Comparison of ENCODE assay signal across 8 cellular contexts in genomic region chrX:15737957-15738685, GRCh38. TPM values are rescaled to one million over a fixed set of nuclear protein-coding genes. Genes with fewer than 3 reads are reported as not detected.
DNase-seq lines count a peak whose midpoint lies in the region; ATAC-seq and TF ChIP-seq lines count a peak whose summit lies in the region.

CA5B (plus strand) TSS chrX:15738270; CDS start chrX:15750024, 11,754 bp downstream.

- peak within 1 kb of the TSS; percentile 65 for H3K4me2 ChIP-seq in SK-N-SH

- H3K9me3 ChIP-seq in CD8-positive, alpha-beta memory T cell (ENCODE audit: low read length), result no peaks in the 10 kb centered on the region
- no peaks in the 10 kb centered on the region for H3K9me3 ChIP-seq in HUES48 (ENCODE audit: control insufficient read depth, insufficient read depth, low read length)
- no peaks in the 10 kb centered on the region for H3K9me3 ChIP-seq in SK-N-SH
- no peaks in the 10 kb centered on the region for H3K9me3 ChIP-seq in transverse colon

- no peaks in the 10 kb centered on the region for H3K79me2 ChIP-seq in SK-N-SH (ENCODE audit: insufficient read depth)

- TF ChIP-seq CTCF in SK-N-SH (IDR thresholded peaks at IDR 0.05) (no peak), transverse colon (IDR thresholded peaks at IDR 0.05) (no peak)

- H2AFZ ChIP-seq in SK-N-SH (ENCODE audit: low read depth), result peak within 1 kb of the TSS; percentile 67; the same call in 1 of the 2 replicates

- H3K27ac Mint-ChIP-seq in CD8-positive, alpha-beta memory T cell, result peak within 1 kb of the TSS; percentile 84 to 97 (median 95)
- H3K27ac Mint-ChIP-seq in activated naive CD8-positive, alpha-beta T cell treated with anti-CD3 and anti-CD28 coated beads, Interleukin-2, amount 10 ng/mL, durations not matched to agents 7 days and 5 days, result peak within 1 kb of the TSS; percentile 77

- CTCF ChIA-PET in CD8-positive, alpha-beta memory T cell (lab: Charles Lee), result interaction anchor here (0.6 to 3.6 kb wide), 6 partner anchors 12 to 404 kb away, joined by 3 to 31 read pairs (median 6); partner anchors contain the start of gene ZRSR2
- CTCF ChIA-PET in SK-N-SH (lab: Yijun Ruan, JAX), result interaction anchor here (1.1 to 1.3 kb wide), 2 partner anchors 32 to 78 kb away, joined by 4 to 5 read pairs; no protein-coding TSS in a partner anchor

- TF ChIP-seq EP300 in SK-N-SH (IDR thresholded peaks at IDR 0.05; ENCODE audit: borderline replicate concordance in 1 of 2, low read depth in 1 of 2, low read length in 1 of 2), result no peak
- no peak for TF ChIP-seq EP300 in transverse colon (IDR thresholded peaks at IDR 0.05; ENCODE audit: low read depth)

- no peak for TF ChIP-seq RAD21 in SK-N-SH (IDR thresholded peaks at IDR 0.05; ENCODE audit: low read length)

- POLR2A ChIA-PET in CD8-positive, alpha-beta memory T cell (lab: Charles Lee), result interaction anchor here (0.7 to 3.7 kb wide), 9 partner anchors 12 to 117 kb away, joined by 3 to 62 read pairs (median 5); partner anchors contain the start of genes AP1S2 and ZRSR2
- POLR2A ChIA-PET in SK-N-SH (lab: Yijun Ruan, JAX), result interaction anchor here (1.2 kb wide), 1 partner anchor 981 kb away, joined by 4 read pairs; no protein-coding TSS in a partner anchor
- POLR2A ChIA-PET in activated naive CD8-positive, alpha-beta T cell treated with anti-CD3 and anti-CD28 coated beads, Interleukin-2, amount 10 ng/mL, durations not matched to agents 7 days and 5 days (lab: Charles Lee), result interaction anchor here (0.5 to 2.9 kb wide), 10 partner anchors 12 to 981 kb away, joined by 3 to 48 read pairs (median 4); partner anchors contain the start of genes AP1S2, SYAP1 and ZRSR2

- peaks cover 12 to 23% (median 21%) of the 10 kb centered on the region in 3 donors for H3K36me3 Mint-ChIP-seq in CD8-positive, alpha-beta memory T cell
- peaks cover 8% of the 10 kb centered on the region for H3K36me3 Mint-ChIP-seq in activated naive CD8-positive, alpha-beta T cell treated with anti-CD3 and anti-CD28 coated beads, Interleukin-2, amount 10 ng/mL, durations not matched to agents 7 days and 5 days

- no peaks in the 10 kb centered on the region for H3K27me3 ChIP-seq in CD8-positive, alpha-beta memory T cell (ENCODE audit: insufficient read depth, low read length, poor library complexity, severe bottlenecking)
- H3K27me3 ChIP-seq in HUES48 (ENCODE audit: control insufficient read depth, insufficient read depth, low read length), result peaks cover 19% of the 10 kb centered on the region
- no peaks in the 10 kb centered on the region for H3K27me3 ChIP-seq in SK-N-SH (ENCODE audit: insufficient read depth)
- no peaks in the 10 kb centered on the region for H3K27me3 ChIP-seq in transverse colon

- H3K4me3 Mint-ChIP-seq in CD8-positive, alpha-beta memory T cell, result peak within 1 kb of the TSS; percentile 93 to 99 (median 98)
- H3K4me3 Mint-ChIP-seq in activated naive CD8-positive, alpha-beta T cell treated with anti-CD3 and anti-CD28 coated beads, Interleukin-2, amount 10 ng/mL, durations not matched to agents 7 days and 5 days, result peak within 1 kb of the TSS; percentile 85

- H3K9ac ChIP-seq in HUES48 (ENCODE audit: low read depth, low read length), result peak within 1 kb of the TSS; percentile 34
- H3K9ac ChIP-seq in SK-N-SH, result peak within 1 kb of the TSS; percentile 52; the same call in 1 of the 2 replicates

- H3F3A ChIP-seq in SK-N-SH (replicated peaks; ENCODE audit: insufficient read depth), result peaks cover 16% of the 10 kb centered on the region

- peak; percentile 45 for TF ChIP-seq POLR2A in transverse colon (IDR thresholded peaks at IDR 0.05)

- 8% methylated on average over 25 of the region's 50 CpGs for WGBS in SK-N-SH (ENCODE audit: low lambda C conversion rate)
- 10% methylated on average over 50 of the region's 50 CpGs; no CpG with 5 or more reads in 1 of the 2 donors for WGBS in transverse colon (ENCODE audit: low coverage in 1 of 2), 2 donors

- H3K4me1 ChIP-seq in CD8-positive, alpha-beta memory T cell (ENCODE audit: insufficient read depth, low read length), result peaks cover 23% of the 10 kb centered on the region
- H3K4me1 ChIP-seq in HUES48 (ENCODE audit: control insufficient read depth, insufficient read depth, low read length) (peaks cover 15% of the 10 kb centered on the region), SK-N-SH (ENCODE audit: control insufficient read depth in 1 of 2, insufficient read depth in 2 of 2, low read depth in 1 of 2, low read length in 1 of 2) (peaks cover 5 to 10% of the 10 kb centered on the region in 2 experiments; a peak in 2 of 4 replicates), transverse colon (peaks cover 0 to 5% (median 3%) of the 10 kb centered on the region in 4 donors)

- in situ Hi-C loops in transverse colon (cut with MboI; ENCODE audit: low pct_ligation_motif_present in 1 of 4, low pct_unique_long_range_greater_than_20kb in 1 of 4, low sequenced_read_pairs in 3 of 4), result no loop called here

- H3K36me3 ChIP-seq in CD8-positive, alpha-beta memory T cell (ENCODE audit: insufficient read depth, low read length), result no peaks in the 10 kb centered on the region
- no peaks in the 10 kb centered on the region for H3K36me3 ChIP-seq in HUES48 (ENCODE audit: control insufficient read depth, insufficient read depth, low read length)
- no peaks in the 10 kb centered on the region for H3K36me3 ChIP-seq in SK-N-SH (replicated peaks in 1 of 2; ENCODE audit: control insufficient read depth in 1 of 2, insufficient read depth in 2 of 2, low read length in 1 of 2)
- no peaks in the 10 kb centered on the region for H3K36me3 ChIP-seq in transverse colon

- H3K9me2 ChIP-seq in SK-N-SH, result no peaks in the 10 kb centered on the region

- peak within 1 kb of the TSS; percentile 85 for H3K27ac ChIP-seq in CD8-positive, alpha-beta memory T cell (ENCODE audit: low read depth, low read length)
- H3K27ac ChIP-seq in HUES48 (ENCODE audit: low read depth, low read length) (no peak within 1 kb of the TSS), SK-N-SH (ENCODE audit: low read depth in 2 of 2, low read length in 1 of 2) (0 out of 4 replicates have a peak within 1 kb of the TSS, but pooled peaks of 1 of the 2 experiments have one; percentile 0), transverse colon (peak within 1 kb of the TSS in 3 of 4 donors; percentile 41 to 64 (median 54))

- peaks cover 49 to 58% (median 54%) of the 10 kb centered on the region in 3 donors for H3K4me1 Mint-ChIP-seq in CD8-positive, alpha-beta memory T cell
- peaks cover 20% of the 10 kb centered on the region for H3K4me1 Mint-ChIP-seq in activated naive CD8-positive, alpha-beta T cell treated with anti-CD3 and anti-CD28 coated beads, Interleukin-2, amount 10 ng/mL, durations not matched to agents 7 days and 5 days

- peak; percentile 93 for ATAC-seq in GM21423 (IDR thresholded peaks at IDR 0.05; ENCODE audit: unreplicated experiment)
- peak; percentile 89 for ATAC-seq in activated naive CD8-positive, alpha-beta T cell treated with anti-CD3 and anti-CD28 coated beads, Interleukin-2, amount 10 ng/mL, durations not matched to agents 7 days and 5 days (ENCODE audit: low read depth)
- ATAC-seq in Right ventricle myocardium superior (ENCODE audit: poor library complexity), result peak; percentile 99

- peak; percentile 92 to 100 (median 97) for DNase-seq in CD8-positive, alpha-beta memory T cell
- peak; percentile 94 for DNase-seq in SK-N-SH
- DNase-seq in activated naive CD8-positive, alpha-beta T cell treated with anti-CD3 and anti-CD28 coated beads, Interleukin-2, amount 10 ng/mL, durations not matched to agents 7 days and 5 days, result peak; percentile 97
- DNase-seq in Right ventricle myocardium superior, result peak; percentile 94
- peak; percentile 42 to 97 (median 77) for DNase-seq in posterior cingulate gyrus
- peak; percentile 99 for DNase-seq in transverse colon

- intact Hi-C loops in Right ventricle myocardium superior (cut with DNase I) (no loop called here), posterior cingulate gyrus (cut with DNase I) (no loop called here), transverse colon (cut with DNase I; ENCODE audit: low total_unique reads) (loop anchor here (10.0 kb wide), 1 partner anchor 53 kb away; no protein-coding TSS in a partner anchor)

- no peaks in the 10 kb centered on the region for H3K9me3 Mint-ChIP-seq in CD8-positive, alpha-beta memory T cell
- no peaks in the 10 kb centered on the region for H3K9me3 Mint-ChIP-seq in activated naive CD8-positive, alpha-beta T cell treated with anti-CD3 and anti-CD28 coated beads, Interleukin-2, amount 10 ng/mL, durations not matched to agents 7 days and 5 days

- no peaks in the 10 kb centered on the region for H4K20me1 ChIP-seq in SK-N-SH (ENCODE audit: insufficient read depth)

- peak within 1 kb of the TSS; percentile 86 for H3K4me3 ChIP-seq in CD8-positive, alpha-beta memory T cell (ENCODE audit: low read length)
- peak within 1 kb of the TSS; percentile 87 for H3K4me3 ChIP-seq in HUES48 (ENCODE audit: low read depth, low read length)
- H3K4me3 ChIP-seq in SK-N-SH (ENCODE audit: low read depth in 2 of 2, low read length in 1 of 2), result peak within 1 kb of the TSS; percentile 58
- peak within 1 kb of the TSS; percentile 28 to 54 (median 37) for H3K4me3 ChIP-seq in transverse colon

- H3K27me3 Mint-ChIP-seq in CD8-positive, alpha-beta memory T cell, result no peaks in the 10 kb centered on the region
- no peaks in the 10 kb centered on the region for H3K27me3 Mint-ChIP-seq in activated naive CD8-positive, alpha-beta T cell treated with anti-CD3 and anti-CD28 coated beads, Interleukin-2, amount 10 ng/mL, durations not matched to agents 7 days and 5 days

TF ChIP-seq in SK-N-SH, 30 proteins besides CTCF, POLR2A, EP300 and RAD21 (continues in another document):
- TF ChIP-seq FOXJ3 (CRISPR knock-in tag; IDR thresholded peaks at IDR 0.05) (no peak), EZH2phosphoT487 (IDR thresholded peaks at IDR 0.05; ENCODE audit: borderline replicate concordance, low read depth) (no peak), TCF12 (IDR thresholded peaks at IDR 0.05) (no peak), USF2 (IDR thresholded peaks at IDR 0.05; ENCODE audit: borderline replicate concordance, low read depth, low read length) (no peak), NRF1 (IDR thresholded peaks at IDR 0.05; ENCODE audit: low read depth, low read length) (peak; percentile 19; the same call in 1 of the 2 replicates)

RNA-seq across cellular contexts. Expression of gene CA5B, which starts in this region (rescaled TPM):
- total RNA-seq in CD8-positive, alpha-beta memory T cell, result 1 to 10 TPM; 8.8 to 9.0 TPM
- 94.6 TPM for polyA plus RNA-seq in CD8-positive, alpha-beta memory T cell
- 4.4 and 8.0 TPM in 2 replicates for polyA plus RNA-seq in SK-N-SH (2012; rRNA removed)
- polyA plus RNA-seq in SK-N-SH (2012; cell fraction: cytosol; rRNA removed), result 5.8 and 6.0 TPM in 2 replicates
- 4.7 and 6.4 TPM in 2 replicates for polyA plus RNA-seq in SK-N-SH (2012; cell fraction: nucleus; rRNA removed)
- total RNA-seq in activated naive CD8-positive, alpha-beta T cell treated with anti-CD3 and anti-CD28 coated beads, Interleukin-2, amount 10 ng/mL, durations not matched to agents 7 days and 5 days, result 10 to 100 TPM; 18.5 to 23.4 TPM
- total RNA-seq in Right ventricle myocardium superior, result 2.8 TPM
- 10 to 100 TPM in 1 of 4 donors, 1 to 10 TPM in 3; 1.1 to 69.3 (median 4.7) TPM for total RNA-seq in transverse colon

Comparison
In these comparisons a context has a peak if more than half of its experiments do, and no peak if none do; other contexts are left out.
1. RNA of gene CA5B (polyA plus RNA-seq): 94.6 TPM in CD8-positive, alpha-beta memory T cell (single experiment); 4.4 to 8.0 TPM in SK-N-SH; every median in the first group is over 10 times any median in the second.
2. H3K4me3 ChIP-seq: peak in every context shown above with its lines; median percentile 87 in HUES48; 86 in CD8-positive, alpha-beta memory T cell; 58 in SK-N-SH; 37 in transverse colon.
3. Peak in every context shown above with its lines, with median percentiles within 50 percentile points of each other: DNase-seq and ATAC-seq.